In the genomic region with DNA sequence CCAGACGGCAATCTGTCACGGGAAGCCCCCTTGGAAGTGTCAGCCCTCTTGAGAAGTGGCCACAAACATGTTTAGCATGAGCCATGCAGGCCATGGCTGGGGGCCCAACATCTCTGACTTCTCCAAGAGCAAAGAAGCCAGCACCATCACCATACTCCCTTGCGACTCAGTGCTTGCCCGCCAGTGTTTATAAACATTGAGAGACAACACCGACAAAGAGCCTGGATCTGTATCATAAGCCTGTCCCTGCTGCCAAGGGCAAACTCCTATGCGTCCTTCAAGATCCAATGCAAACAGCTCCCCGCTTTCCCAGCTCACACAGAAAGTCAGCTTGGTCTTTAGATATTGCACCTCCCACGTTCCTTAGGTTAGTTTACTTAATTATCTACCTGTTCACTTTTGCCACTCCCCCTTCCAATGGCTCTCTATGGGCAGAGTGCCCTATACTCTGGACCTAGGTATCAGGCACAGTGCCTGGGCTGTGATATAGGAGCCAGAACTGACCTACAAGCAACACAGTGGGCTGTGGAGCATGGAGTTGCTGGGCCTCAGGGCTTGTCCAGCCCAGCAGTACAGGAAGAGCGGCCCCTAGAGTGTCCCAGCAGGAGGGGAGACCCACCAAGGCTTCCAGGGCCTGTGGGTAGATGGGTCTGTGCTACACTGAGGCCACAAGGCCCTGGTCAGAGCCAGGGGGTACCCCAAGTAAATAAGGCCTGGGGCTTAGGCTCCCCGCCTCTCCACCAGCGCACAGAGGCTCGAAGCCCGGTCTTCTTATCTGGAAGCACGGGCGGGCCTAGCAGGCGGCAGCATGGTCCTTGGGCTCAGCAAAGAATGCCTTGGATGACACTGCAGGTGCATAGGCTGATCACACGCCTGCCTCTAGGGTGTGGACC, we compare ENCODE assay signal across 1 cellular context.
A peak's percentile ranks its signal among the peaks of the same experiment; 100 is the strongest.
TF ChIP-seq lines count a peak whose summit lies in the region.

No MANE protein-coding gene starts in this region.

TF ChIP-seq in K562, 482 proteins besides CTCF, POLR2A, EP300 and RAD21:
- TF ChIP-seq, protein P1, sequence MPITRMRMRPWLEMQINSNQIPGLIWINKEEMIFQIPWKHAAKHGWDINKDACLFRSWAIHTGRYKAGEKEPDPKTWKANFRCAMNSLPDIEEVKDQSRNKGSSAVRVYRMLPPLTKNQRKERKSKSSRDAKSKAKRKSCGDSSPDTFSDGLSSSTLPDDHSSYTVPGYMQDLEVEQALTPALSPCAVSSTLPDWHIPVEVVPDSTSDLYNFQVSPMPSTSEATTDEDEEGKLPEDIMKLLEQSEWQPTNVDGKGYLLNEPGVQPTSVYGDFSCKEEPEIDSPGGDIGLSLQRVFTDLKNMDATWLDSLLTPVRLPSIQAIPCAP (CRISPR knock-in tag; IDR thresholded peaks at IDR 0.05; ENCODE audit: borderline replicate concordance): 0 out of 2 replicates have a peak, but pooled peaks have one; percentile 21
- TF ChIP-seq, protein P2, sequence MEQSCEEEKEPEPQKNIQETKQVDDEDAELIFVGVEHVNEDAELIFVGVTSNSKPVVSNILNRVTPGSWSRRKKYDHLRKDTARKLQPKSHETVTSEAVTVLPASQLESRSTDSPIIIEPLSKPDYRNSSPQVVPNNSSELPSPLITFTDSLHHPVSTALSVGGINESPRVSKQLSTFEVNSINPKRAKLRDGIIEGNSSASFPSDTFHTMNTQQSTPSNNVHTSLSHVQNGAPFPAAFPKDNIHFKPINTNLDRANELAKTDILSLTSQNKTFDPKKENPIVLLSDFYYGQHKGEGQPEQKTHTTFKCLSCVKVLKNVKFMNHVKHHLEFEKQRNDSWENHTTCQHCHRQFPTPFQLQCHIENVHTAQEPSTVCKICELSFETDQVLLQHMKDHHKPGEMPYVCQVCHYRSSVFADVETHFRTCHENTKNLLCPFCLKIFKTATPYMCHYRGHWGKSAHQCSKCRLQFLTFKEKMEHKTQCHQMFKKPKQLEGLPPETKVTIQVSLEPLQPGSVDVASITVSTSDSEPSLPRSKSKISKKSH (CRISPR knock-in tag; IDR thresholded peaks at IDR 0.05): no peak
